Comparison of ENCODE assay signal across 1 cellular context in the genomic region with DNA sequence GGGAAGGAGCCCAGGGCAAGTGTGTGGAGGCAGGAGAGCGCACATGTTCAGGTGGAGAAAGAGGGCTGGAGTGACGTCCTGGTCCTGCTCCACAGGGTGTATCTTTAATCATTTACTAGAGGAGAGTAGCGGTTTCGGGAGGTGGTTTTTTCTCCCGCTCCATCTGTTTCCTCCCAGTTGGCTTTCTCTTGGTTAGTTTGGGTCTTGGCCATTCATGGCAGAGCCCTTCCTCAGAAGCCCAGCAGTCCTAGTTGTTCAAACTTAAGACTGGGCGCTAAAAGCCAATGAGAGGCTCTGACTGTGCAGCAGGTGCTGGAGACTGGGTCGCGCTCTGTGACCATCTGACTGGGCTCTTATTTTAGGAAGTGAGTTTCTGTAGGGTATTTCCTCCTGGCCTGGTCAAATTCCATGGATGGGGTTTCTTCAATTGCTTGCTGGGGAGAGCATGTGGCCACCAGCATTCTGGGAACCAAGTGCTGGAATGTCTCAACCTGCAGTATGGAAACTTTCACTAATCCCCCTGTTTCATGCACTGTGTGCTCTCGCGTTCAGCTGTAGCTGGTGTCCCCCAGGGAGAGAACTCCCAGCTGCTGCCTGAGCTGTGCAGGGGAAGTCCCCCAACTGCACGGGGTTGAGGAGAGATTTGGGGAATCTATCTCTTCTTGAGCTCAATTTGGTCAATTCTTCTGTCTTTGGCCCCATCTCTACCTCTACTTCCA.
TF ChIP-seq lines count a peak whose summit lies in the region.

No MANE protein-coding gene starts in this region.

TF ChIP-seq in HepG2, 621 proteins besides CTCF, POLR2A, EP300 and RAD21:
- TF ChIP-seq ZNF549 (CRISPR knock-in tag; IDR thresholded peaks at IDR 0.05) (no peak), ZBTB1 (CRISPR knock-in tag; IDR thresholded peaks at IDR 0.05; ENCODE audit: borderline replicate concordance) (no peak), SIX1 (CRISPR knock-in tag; IDR thresholded peaks at IDR 0.05; ENCODE audit: borderline replicate concordance) (no peak), EZH2 (conservative IDR thresholded peaks at IDR 0.05; ENCODE audit: low read depth, low read length) (no peak), EED (CRISPR knock-in tag; IDR thresholded peaks at IDR 0.05) (no peak), SPEN (CRISPR knock-in tag; IDR thresholded peaks at IDR 0.05; ENCODE audit: low read depth) (no peak), JUND (CRISPR knock-in tag; IDR thresholded peaks at IDR 0.05) (no peak), SP5 (CRISPR knock-in tag; IDR thresholded peaks at IDR 0.05; ENCODE audit: borderline replicate concordance, low read depth) (no peak), KDM5B (CRISPR knock-in tag; IDR thresholded peaks at IDR 0.05; ENCODE audit: borderline replicate concordance) (peak; percentile 25; the same call in 1 of the 2 replicates), SAP130 (CRISPR knock-in tag; IDR thresholded peaks at IDR 0.05; ENCODE audit: low read depth) (peak; percentile 14; the same call in 1 of the 2 replicates), PHF21A (CRISPR knock-in tag; IDR thresholded peaks at IDR 0.05) (0 out of 2 replicates have a peak, but pooled peaks have one; percentile 29), ZNF431 (CRISPR knock-in tag; IDR thresholded peaks at IDR 0.05; ENCODE audit: borderline replicate concordance, low read depth) (no peak), ZNF670 (CRISPR knock-in tag; IDR thresholded peaks at IDR 0.05; ENCODE audit: borderline replicate concordance) (peak; percentile 53; the same call in 1 of the 2 replicates), MYC (CRISPR knock-in tag; IDR thresholded peaks at IDR 0.05; ENCODE audit: borderline replicate concordance) (peak; percentile 50; the same call in 1 of the 2 replicates), CEBPG (CRISPR knock-in tag; IDR thresholded peaks at IDR 0.05) (no peak), YEATS2 (CRISPR knock-in tag; IDR thresholded peaks at IDR 0.05; ENCODE audit: borderline replicate concordance) (no peak)
- TF ChIP-seq, protein P1, sequence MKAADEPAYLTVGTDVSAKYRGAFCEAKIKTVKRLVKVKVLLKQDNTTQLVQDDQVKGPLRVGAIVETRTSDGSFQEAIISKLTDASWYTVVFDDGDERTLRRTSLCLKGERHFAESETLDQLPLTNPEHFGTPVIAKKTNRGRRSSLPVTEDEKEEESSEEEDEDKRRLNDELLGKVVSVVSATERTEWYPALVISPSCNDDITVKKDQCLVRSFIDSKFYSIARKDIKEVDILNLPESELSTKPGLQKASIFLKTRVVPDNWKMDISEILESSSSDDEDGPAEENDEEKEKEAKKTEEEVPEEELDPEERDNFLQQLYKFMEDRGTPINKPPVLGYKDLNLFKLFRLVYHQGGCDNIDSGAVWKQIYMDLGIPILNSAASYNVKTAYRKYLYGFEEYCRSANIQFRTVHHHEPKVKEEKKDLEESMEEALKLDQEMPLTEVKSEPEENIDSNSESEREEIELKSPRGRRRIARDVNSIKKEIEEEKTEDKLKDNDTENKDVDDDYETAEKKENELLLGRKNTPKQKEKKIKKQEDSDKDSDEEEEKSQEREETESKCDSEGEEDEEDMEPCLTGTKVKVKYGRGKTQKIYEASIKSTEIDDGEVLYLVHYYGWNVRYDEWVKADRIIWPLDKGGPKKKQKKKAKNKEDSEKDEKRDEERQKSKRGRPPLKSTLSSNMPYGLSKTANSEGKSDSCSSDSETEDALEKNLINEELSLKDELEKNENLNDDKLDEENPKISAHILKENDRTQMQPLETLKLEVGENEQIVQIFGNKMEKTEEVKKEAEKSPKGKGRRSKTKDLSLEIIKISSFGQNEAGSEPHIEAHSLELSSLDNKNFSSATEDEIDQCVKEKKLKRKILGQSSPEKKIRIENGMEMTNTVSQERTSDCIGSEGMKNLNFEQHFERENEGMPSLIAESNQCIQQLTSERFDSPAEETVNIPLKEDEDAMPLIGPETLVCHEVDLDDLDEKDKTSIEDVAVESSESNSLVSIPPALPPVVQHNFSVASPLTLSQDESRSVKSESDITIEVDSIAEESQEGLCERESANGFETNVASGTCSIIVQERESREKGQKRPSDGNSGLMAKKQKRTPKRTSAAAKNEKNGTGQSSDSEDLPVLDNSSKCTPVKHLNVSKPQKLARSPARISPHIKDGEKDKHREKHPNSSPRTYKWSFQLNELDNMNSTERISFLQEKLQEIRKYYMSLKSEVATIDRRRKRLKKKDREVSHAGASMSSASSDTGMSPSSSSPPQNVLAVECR (CRISPR knock-in tag; IDR thresholded peaks at IDR 0.05; ENCODE audit: borderline replicate concordance), result 0 out of 2 replicates have a peak, but pooled peaks have one; percentile 44
- TF ChIP-seq, protein P2, sequence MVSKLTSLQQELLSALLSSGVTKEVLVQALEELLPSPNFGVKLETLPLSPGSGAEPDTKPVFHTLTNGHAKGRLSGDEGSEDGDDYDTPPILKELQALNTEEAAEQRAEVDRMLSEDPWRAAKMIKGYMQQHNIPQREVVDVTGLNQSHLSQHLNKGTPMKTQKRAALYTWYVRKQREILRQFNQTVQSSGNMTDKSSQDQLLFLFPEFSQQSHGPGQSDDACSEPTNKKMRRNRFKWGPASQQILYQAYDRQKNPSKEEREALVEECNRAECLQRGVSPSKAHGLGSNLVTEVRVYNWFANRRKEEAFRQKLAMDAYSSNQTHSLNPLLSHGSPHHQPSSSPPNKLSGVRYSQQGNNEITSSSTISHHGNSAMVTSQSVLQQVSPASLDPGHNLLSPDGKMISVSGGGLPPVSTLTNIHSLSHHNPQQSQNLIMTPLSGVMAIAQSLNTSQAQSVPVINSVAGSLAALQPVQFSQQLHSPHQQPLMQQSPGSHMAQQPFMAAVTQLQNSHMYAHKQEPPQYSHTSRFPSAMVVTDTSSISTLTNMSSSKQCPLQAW (CRISPR knock-in tag; IDR thresholded peaks at IDR 0.05), result peak; percentile 12
- TF ChIP-seq, protein P3, sequence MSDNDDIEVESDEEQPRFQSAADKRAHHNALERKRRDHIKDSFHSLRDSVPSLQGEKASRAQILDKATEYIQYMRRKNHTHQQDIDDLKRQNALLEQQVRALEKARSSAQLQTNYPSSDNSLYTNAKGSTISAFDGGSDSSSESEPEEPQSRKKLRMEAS (IDR thresholded peaks at IDR 0.05), result peak; percentile 47; the same call in 1 of the 2 replicates
- TF ChIP-seq, protein P4, sequence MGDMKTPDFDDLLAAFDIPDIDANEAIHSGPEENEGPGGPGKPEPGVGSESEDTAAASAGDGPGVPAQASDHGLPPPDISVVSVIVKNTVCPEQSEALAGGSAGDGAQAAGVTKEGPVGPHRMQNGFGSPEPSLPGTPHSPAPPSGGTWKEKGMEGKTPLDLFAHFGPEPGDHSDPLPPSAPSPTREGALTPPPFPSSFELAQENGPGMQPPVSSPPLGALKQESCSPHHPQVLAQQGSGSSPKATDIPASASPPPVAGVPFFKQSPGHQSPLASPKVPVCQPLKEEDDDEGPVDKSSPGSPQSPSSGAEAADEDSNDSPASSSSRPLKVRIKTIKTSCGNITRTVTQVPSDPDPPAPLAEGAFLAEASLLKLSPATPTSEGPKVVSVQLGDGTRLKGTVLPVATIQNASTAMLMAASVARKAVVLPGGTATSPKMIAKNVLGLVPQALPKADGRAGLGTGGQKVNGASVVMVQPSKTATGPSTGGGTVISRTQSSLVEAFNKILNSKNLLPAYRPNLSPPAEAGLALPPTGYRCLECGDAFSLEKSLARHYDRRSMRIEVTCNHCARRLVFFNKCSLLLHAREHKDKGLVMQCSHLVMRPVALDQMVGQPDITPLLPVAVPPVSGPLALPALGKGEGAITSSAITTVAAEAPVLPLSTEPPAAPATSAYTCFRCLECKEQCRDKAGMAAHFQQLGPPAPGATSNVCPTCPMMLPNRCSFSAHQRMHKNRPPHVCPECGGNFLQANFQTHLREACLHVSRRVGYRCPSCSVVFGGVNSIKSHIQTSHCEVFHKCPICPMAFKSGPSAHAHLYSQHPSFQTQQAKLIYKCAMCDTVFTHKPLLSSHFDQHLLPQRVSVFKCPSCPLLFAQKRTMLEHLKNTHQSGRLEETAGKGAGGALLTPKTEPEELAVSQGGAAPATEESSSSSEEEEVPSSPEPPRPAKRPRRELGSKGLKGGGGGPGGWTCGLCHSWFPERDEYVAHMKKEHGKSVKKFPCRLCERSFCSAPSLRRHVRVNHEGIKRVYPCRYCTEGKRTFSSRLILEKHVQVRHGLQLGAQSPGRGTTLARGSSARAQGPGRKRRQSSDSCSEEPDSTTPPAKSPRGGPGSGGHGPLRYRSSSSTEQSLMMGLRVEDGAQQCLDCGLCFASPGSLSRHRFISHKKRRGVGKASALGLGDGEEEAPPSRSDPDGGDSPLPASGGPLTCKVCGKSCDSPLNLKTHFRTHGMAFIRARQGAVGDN (CRISPR knock-in tag; IDR thresholded peaks at IDR 0.05), result peak; percentile 50; the same call in 1 of the 2 replicates
- TF ChIP-seq, protein P5, sequence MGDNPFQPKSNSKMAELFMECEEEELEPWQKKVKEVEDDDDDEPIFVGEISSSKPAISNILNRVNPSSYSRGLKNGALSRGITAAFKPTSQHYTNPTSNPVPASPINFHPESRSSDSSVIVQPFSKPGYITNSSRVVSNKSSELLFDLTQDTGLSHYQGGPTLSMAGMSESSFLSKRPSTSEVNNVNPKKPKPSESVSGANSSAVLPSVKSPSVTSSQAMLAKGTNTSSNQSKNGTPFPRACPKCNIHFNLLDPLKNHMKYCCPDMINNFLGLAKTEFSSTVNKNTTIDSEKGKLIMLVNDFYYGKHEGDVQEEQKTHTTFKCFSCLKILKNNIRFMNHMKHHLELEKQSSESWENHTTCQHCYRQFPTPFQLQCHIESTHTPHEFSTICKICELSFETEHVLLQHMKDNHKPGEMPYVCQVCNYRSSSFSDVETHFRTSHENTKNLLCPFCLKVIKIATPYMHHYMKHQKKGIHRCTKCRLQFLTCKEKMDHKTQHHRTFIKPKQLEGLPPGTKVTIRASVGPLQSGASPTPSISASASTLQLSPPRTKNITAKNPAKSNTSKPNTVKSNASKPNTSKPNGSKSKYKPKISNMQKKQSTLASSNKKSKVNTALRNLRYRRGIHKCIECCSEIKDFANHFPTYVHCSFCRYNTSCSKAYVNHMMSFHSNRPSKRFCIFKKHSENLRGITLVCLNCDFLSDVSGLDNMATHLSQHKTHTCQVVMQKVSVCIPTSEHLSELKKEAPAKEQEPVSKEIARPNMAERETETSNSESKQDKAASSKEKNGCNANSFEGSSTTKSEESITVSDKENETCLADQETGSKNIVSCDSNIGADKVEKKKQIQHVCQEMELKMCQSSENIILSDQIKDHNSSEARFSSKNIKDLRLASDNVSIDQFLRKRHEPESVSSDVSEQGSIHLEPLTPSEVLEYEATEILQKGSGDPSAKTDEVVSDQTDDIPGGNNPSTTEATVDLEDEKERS (CRISPR knock-in tag; IDR thresholded peaks at IDR 0.05), result no peak
- TF ChIP-seq, protein P6, sequence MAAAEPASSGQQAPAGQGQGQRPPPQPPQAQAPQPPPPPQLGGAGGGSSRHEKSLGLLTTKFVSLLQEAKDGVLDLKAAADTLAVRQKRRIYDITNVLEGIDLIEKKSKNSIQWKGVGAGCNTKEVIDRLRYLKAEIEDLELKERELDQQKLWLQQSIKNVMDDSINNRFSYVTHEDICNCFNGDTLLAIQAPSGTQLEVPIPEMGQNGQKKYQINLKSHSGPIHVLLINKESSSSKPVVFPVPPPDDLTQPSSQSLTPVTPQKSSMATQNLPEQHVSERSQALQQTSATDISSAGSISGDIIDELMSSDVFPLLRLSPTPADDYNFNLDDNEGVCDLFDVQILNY (CRISPR knock-in tag; conservative IDR thresholded peaks at IDR 0.05), result no peak
